17 cellular contexts compared by ENCODE assay signal in genomic region chr17:76956846-76957540, GRCh38.
"Had no signal": no experiment of that assay in that cellular context is flagged by ENCODE, and none has a peak within 500 bp of the region (broad histone marks: within the 10 kb centered on the region; RNA-seq: fewer than 3 reads in every experiment).

No MANE protein-coding gene starts in this region.

- H3K4me1 Mint-ChIP-seq: activated naive CD4-positive, alpha-beta T cell treated with anti-CD3 and anti-CD28 coated beads, Interleukin-2, amount 50 U/mL, for 24 hours; stimulated activated effector memory CD8-positive, alpha-beta T cell treated with anti-CD3 and anti-CD28 coated beads, Interleukin-12 subunit alpha, Interleukin-12 subunit beta, amount 100 ng/mL, for 72 hours had no signal

- H3K4me3 Mint-ChIP-seq: activated CD8-positive, alpha-beta T cell treated with anti-CD3 and anti-CD28 coated beads for 36 hours; activated naive CD4-positive, alpha-beta T cell treated with anti-CD3 and anti-CD28 coated beads, Interleukin-2, amount 50 U/mL, for 24 hours; activated T-cell treated with anti-CD3 and anti-CD28 coated beads, Interleukin-2, amount 50 U/mL, for 4 hours; nephron; stimulated activated effector memory CD8-positive, alpha-beta T cell treated with anti-CD3 and anti-CD28 coated beads, Interleukin-12 subunit alpha, Interleukin-12 subunit beta, amount 100 ng/mL, for 72 hours had no signal

- H3K27ac Mint-ChIP-seq: activated CD8-positive, alpha-beta T cell treated with anti-CD3 and anti-CD28 coated beads for 36 hours; activated naive CD4-positive, alpha-beta T cell treated with anti-CD3 and anti-CD28 coated beads, Interleukin-2, amount 50 U/mL, for 24 hours; nephron; stimulated activated effector memory CD8-positive, alpha-beta T cell treated with anti-CD3 and anti-CD28 coated beads, Interleukin-12 subunit alpha, Interleukin-12 subunit beta, amount 100 ng/mL, for 72 hours had no signal

- DNase-seq: activated CD4-positive, alpha-beta T cell treated with anti-CD3 and anti-CD28 coated beads for 4 hours; activated CD8-positive, alpha-beta T cell treated with anti-CD3 and anti-CD28 coated beads for 36 hours; activated effector memory CD4-positive, alpha-beta T cell treated with Interleukin-2 at 50 U/mL for 16 hours; activated T-cell treated with anti-CD3 and anti-CD28 coated beads, Interleukin-2, amount 50 U/mL, for 4 hours; adrenal gland; central memory CD4-positive, alpha-beta T cell; cortex of kidney; effector memory CD4-positive, alpha-beta T cell; foreskin fibroblast; ovary; sigmoid colon; stimulated activated CD4-positive, alpha-beta T cell treated with anti-CD3 and anti-CD28 coated beads, Interleukin-2, amount 100 ng/mL, for 24 hours; T-helper 1 cell; thyroid gland had no signal

- H3K27me3 Mint-ChIP-seq: activated CD8-positive, alpha-beta T cell treated with anti-CD3 and anti-CD28 coated beads for 36 hours; activated naive CD4-positive, alpha-beta T cell treated with anti-CD3 and anti-CD28 coated beads, Interleukin-2, amount 50 U/mL, for 24 hours had no signal

- H3K9me3 Mint-ChIP-seq: activated CD8-positive, alpha-beta T cell treated with anti-CD3 and anti-CD28 coated beads for 36 hours; activated naive CD4-positive, alpha-beta T cell treated with anti-CD3 and anti-CD28 coated beads, Interleukin-2, amount 50 U/mL, for 24 hours; activated T-cell treated with anti-CD3 and anti-CD28 coated beads, Interleukin-2, amount 50 U/mL, for 4 hours; nephron; stimulated activated effector memory CD8-positive, alpha-beta T cell treated with anti-CD3 and anti-CD28 coated beads, Interleukin-12 subunit alpha, Interleukin-12 subunit beta, amount 100 ng/mL, for 72 hours had no signal

- H3K4me3 ChIP-seq: adrenal gland, ovary, sigmoid colon, thyroid gland had no signal

- ATAC-seq: activated CD8-positive, alpha-beta T cell treated with anti-CD3 and anti-CD28 coated beads for 36 hours; stimulated activated effector memory CD8-positive, alpha-beta T cell treated with anti-CD3 and anti-CD28 coated beads, Interleukin-12 subunit alpha, Interleukin-12 subunit beta, amount 100 ng/mL, for 72 hours had no signal

- H3K36me3 Mint-ChIP-seq: activated naive CD4-positive, alpha-beta T cell treated with anti-CD3 and anti-CD28 coated beads, Interleukin-2, amount 50 U/mL, for 24 hours; stimulated activated effector memory CD8-positive, alpha-beta T cell treated with anti-CD3 and anti-CD28 coated beads, Interleukin-12 subunit alpha, Interleukin-12 subunit beta, amount 100 ng/mL, for 72 hours had no signal

- H3K27me3 ChIP-seq: adrenal gland, ovary, thyroid gland had no signal

- H3K36me3 ChIP-seq: adrenal gland, ovary, sigmoid colon, thyroid gland had no signal
